In the genomic region with DNA sequence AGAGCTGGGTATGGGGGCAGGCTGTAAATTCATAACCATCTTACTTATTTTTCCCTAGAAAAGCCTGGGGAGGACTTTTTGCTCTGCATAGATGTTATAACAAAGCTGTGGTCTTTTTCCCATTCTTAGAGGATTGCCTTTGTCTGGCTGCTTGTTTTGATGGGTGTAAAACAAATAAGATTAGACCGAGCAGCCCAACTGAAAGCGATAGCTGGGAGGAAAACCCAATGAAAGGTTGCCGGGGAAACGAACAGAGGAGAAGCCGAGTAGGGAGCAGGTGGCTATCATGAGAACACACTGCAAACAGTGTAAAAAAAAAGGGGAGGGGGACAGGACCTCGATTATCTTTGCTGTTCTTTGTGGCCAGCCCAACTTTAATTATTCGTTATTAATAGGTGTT, we compare ENCODE assay signal across 10 cellular contexts. TPM values are rescaled to one million over a fixed set of nuclear protein-coding genes. Genes with fewer than 3 reads are reported as not detected.
DNase-seq lines count a peak whose midpoint lies in the region; ATAC-seq and TF ChIP-seq lines count a peak whose summit lies in the region.
"Had no signal": no experiment of that assay in that cellular context is flagged by ENCODE, and none has a peak within 500 bp of the region (broad histone marks: within the 10 kb centered on the region; RNA-seq: fewer than 3 reads in every experiment).

No MANE protein-coding gene starts in this region.

- peaks cover 38% of the 10 kb centered on the region for H3K27me3 Mint-ChIP-seq in glutamatergic neuron (ENCODE audit: unreplicated experiment)

- H3K4me3 Mint-ChIP-seq in glutamatergic neuron (ENCODE audit: unreplicated experiment), result peak overlapping the region; percentile 100

- peaks cover 54% of the 10 kb centered on the region for H3K9me3 Mint-ChIP-seq in glutamatergic neuron (ENCODE audit: unreplicated experiment)

- H3K27ac Mint-ChIP-seq in glutamatergic neuron (ENCODE audit: unreplicated experiment), result peak overlapping the region; percentile 100

- H3K36me3 Mint-ChIP-seq in glutamatergic neuron (ENCODE audit: unreplicated experiment), result no peaks in the 10 kb centered on the region

- TF ChIP-seq CTCF in glutamatergic neuron (IDR thresholded peaks at IDR 0.05; ENCODE audit: partially characterized antibody, unreplicated experiment), result no peak

- H3K4me1 Mint-ChIP-seq in glutamatergic neuron (ENCODE audit: low read depth, unreplicated experiment), result peaks cover 31% of the 10 kb centered on the region

- ATAC-seq in HG03469 (IDR thresholded peaks at IDR 0.05; ENCODE audit: unreplicated experiment) (no peak), HG03175 (IDR thresholded peaks at IDR 0.05; ENCODE audit: unreplicated experiment) (no peak)
- ATAC-seq: activated CD4-positive, CD25-positive, alpha-beta regulatory T cell treated with anti-CD3 and anti-CD28 coated beads, Interleukin-2, amount 50 U/mL, for 24 hours had no signal

- DNase-seq in Ammon's horn (ENCODE audit: low spot score), result peak; percentile 45
- peak; percentile 91 for DNase-seq in NCI-H128 (lab: John Stamatoyannopoulos, UW; ENCODE audit: unreplicated experiment)
- DNase-seq in NCI-H748 treated with DMSO at 0.1 percent for 48 hours (lab: John Stamatoyannopoulos, UW), result peak; percentile 97
- no peak for DNase-seq in glutamatergic neuron
- no peak for DNase-seq in HK-2 (ENCODE audit: unreplicated experiment)
- DNase-seq in D341Med (ENCODE audit: low spot score), result no peak
- DNase-seq: amniotic stem cell had no signal

RNA-seq across cellular contexts. Expression of a gene that starts 1.9 kb away (rescaled TPM):
- 477 TPM for total RNA-seq in glutamatergic neuron (ENCODE audit: unreplicated experiment)

Comparison
In these comparisons a context has a peak if more than half of its experiments do, and no peak if none do; other contexts are left out.
1. DNase-seq: peak in Ammon's horn (single experiment), NCI-H128 (single experiment) and NCI-H748 treated with DMSO at 0.1 percent for 48 hours (single experiment); none in glutamatergic neuron (single experiment), HK-2 (single experiment) and D341Med (single experiment).